In the genomic region with DNA sequence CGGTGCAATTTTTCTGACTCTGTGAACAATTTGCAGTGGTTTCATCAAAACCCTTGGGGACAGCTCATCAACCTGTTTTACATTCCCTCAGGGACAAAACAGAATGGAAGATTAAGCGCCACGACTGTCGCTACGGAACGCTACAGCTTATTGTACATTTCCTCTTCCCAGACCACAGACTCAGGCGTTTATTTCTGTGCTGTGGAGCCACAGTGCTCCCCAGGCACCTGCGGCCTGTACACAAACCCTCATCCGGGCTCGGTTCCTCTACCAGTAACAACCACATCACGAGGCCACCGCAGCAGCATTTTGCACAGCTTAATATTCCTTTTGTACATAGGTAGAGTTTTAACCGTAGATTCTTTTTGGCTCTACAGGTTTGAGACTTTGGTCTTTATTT, we compare ENCODE assay signal across 7 cellular contexts.
A peak's percentile ranks its signal among the peaks of the same experiment; 100 is the strongest.
DNase-seq lines count a peak whose midpoint lies in the region; ATAC-seq, FAIRE-seq and TF ChIP-seq lines count a peak whose summit lies in the region.

No MANE protein-coding gene starts in this region.

- no peak overlapping the region for H2BK15ac ChIP-seq in H1 (ENCODE audit: low read length)

- H3K23me2 ChIP-seq in H1 (ENCODE audit: low read depth, low read length), result no peaks in the 10 kb centered on the region

- no peak overlapping the region for H2BK12ac ChIP-seq in H1 (ENCODE audit: low read depth, low read length)

- H3K79me2 ChIP-seq in OCI-LY3 (ENCODE audit: low read length) (no peaks in the 10 kb centered on the region), H1 (ENCODE audit: control insufficient read depth in 1 of 2, insufficient read depth in 2 of 2, low read length in 2 of 2) (no peaks in the 10 kb centered on the region)

- no peak overlapping the region for H3K14ac ChIP-seq in H1 (ENCODE audit: insufficient read length)

- intact Hi-C loops in MCF 10A (cut with micrococcal nuclease), result no loop called here

- H3K23ac ChIP-seq in H1 (ENCODE audit: insufficient read length), result no peak overlapping the region

- DNase-seq in H1 (ENCODE audit: low read depth in 1 of 2, low spot score in 2 of 2) (no peak), H7 (no peak), MCF 10A (ENCODE audit: unreplicated experiment) (no peak), DMS79 treated with DMSO at 0.1 percent for 48 hours (lab: John Stamatoyannopoulos, UW) (no peak)

- no peak overlapping the region for H4K5ac ChIP-seq in H1 (ENCODE audit: insufficient read length, low read depth, low read length)

- no peaks in the 10 kb centered on the region for H3K9me3 Mint-ChIP-seq in MCF 10A (ENCODE audit: unreplicated experiment)

- H2BK120ac ChIP-seq in H1 (replicated peaks; ENCODE audit: low read depth, low read length), result no peak overlapping the region

- TF ChIP-seq CTCF in OCI-LY3 (IDR thresholded peaks at IDR 0.05; ENCODE audit: low read depth, low read length), result no peak
- TF ChIP-seq CTCF in H1 (IDR thresholded peaks at IDR 0.05; ENCODE audit: control extremely low read depth in 1 of 3, insufficient read depth in 1 of 3, low read depth in 1 of 3, low read length in 3 of 3), result no peak
- TF ChIP-seq CTCF in MCF 10A (IDR thresholded peaks at IDR 0.05; ENCODE audit: unreplicated experiment), result no peak

- H3K4me1 Mint-ChIP-seq in MCF 10A (ENCODE audit: insufficient read depth, unreplicated experiment), result no peaks in the 10 kb centered on the region

- H3K4me1 ChIP-seq in OCI-LY3 (ENCODE audit: low read length) (peaks cover 18% of the 10 kb centered on the region), H1 (replicated peaks in 1 of 4; ENCODE audit: control insufficient read depth in 3 of 4, insufficient read depth in 4 of 4, low read length in 3 of 4) (peaks cover 0 to 5% (median 0%) of the 10 kb centered on the region in 4 experiments; a peak in 1 of 7 replicates)

- H2AFZ ChIP-seq in OCI-LY3 (ENCODE audit: low read depth, low read length), result peak overlapping the region; percentile 50
- peak overlapping the region; percentile 85 for H2AFZ ChIP-seq in H1 (ENCODE audit: low read length)

- no peak overlapping the region for H2AK5ac ChIP-seq in H1 (ENCODE audit: low read depth, low read length)

- H3K36me3 ChIP-seq in OCI-LY3 (replicated peaks; ENCODE audit: low read depth, low read length), result no peaks in the 10 kb centered on the region
- H3K36me3 ChIP-seq in H1 (ENCODE audit: control insufficient read depth in 2 of 4, insufficient read depth in 4 of 4, low read length in 3 of 4), result no peaks in the 10 kb centered on the region
- H3K36me3 ChIP-seq in H7 (replicated peaks; ENCODE audit: control insufficient read depth, insufficient read depth, low read length), result no peaks in the 10 kb centered on the region

- H3K27me3 ChIP-seq in OCI-LY3 (ENCODE audit: low read depth, low read length) (peaks cover 64% of the 10 kb centered on the region), H1 (replicated peaks in 1 of 4; ENCODE audit: control insufficient read depth in 3 of 4, extremely low read depth in 1 of 4, insufficient read depth in 3 of 4, low read length in 3 of 4) (no peaks in the 10 kb centered on the region), H7 (ENCODE audit: control insufficient read depth, insufficient read depth, low read length) (no peaks in the 10 kb centered on the region; the same call in 1 of the 2 replicates)

- no peak overlapping the region for H3K4ac ChIP-seq in H1 (replicated peaks; ENCODE audit: insufficient read length, low read depth, low read length)

- no peak for TF ChIP-seq POLR2A in H1 (IDR thresholded peaks at IDR 0.05; ENCODE audit: control extremely low read depth in 1 of 2, low read depth in 2 of 2, low read length in 2 of 2)

- WGBS in H1 (ENCODE audit: extremely low coverage in 1 of 2, insufficient coverage in 1 of 2, insufficient read length in 1 of 2, insufficient replicate concordance in 2 of 2, low coverage in 1 of 2, low lambda C conversion rate in 2 of 2, missing lambda C conversion rate in 1 of 2), 2 experiments, result 91% methylated on average over 13 of the region's 13 CpGs; no CpG with 5 or more reads in 1 of the 2 experiments

- H3K36me3 Mint-ChIP-seq in MCF 10A (ENCODE audit: insufficient read depth, unreplicated experiment), result no peaks in the 10 kb centered on the region

- H3K4me3 ChIP-seq in OCI-LY3 (ENCODE audit: low read length) (peak overlapping the region; percentile 68), H1 (ENCODE audit: extremely low read depth in 1 of 4, insufficient read depth in 2 of 4, low read depth in 3 of 4, low read length in 4 of 4) (no peak overlapping the region), H7 (ENCODE audit: insufficient read depth, low read depth, low read length) (no peak overlapping the region)

- peak; percentile 87 for ATAC-seq in GM19023 (IDR thresholded peaks at IDR 0.05; ENCODE audit: unreplicated experiment)
- peak; percentile 75 for ATAC-seq in HG02840 (IDR thresholded peaks at IDR 0.05; ENCODE audit: low FRiP score, unreplicated experiment)

- H4K8ac ChIP-seq in H1 (ENCODE audit: extremely low read depth, insufficient read depth, low read length), result 0 out of 2 replicates have a peak overlapping the region, but pooled peaks have one; percentile 53

- no peak overlapping the region for H3K56ac ChIP-seq in H1 (replicated peaks; ENCODE audit: insufficient read length, low read depth, low read length)

- H4K20me1 ChIP-seq in OCI-LY3 (ENCODE audit: insufficient read depth, low read length) (no peaks in the 10 kb centered on the region), H1 (replicated peaks in 1 of 2; ENCODE audit: control insufficient read depth in 1 of 2, insufficient read depth in 2 of 2, low read length in 2 of 2) (no peaks in the 10 kb centered on the region)

- peaks cover 98% of the 10 kb centered on the region for H3K27me3 Mint-ChIP-seq in MCF 10A (ENCODE audit: insufficient read depth, unreplicated experiment)

- no peak overlapping the region for H3K27ac Mint-ChIP-seq in MCF 10A (ENCODE audit: low read depth, unreplicated experiment)

- no peak overlapping the region for H2BK20ac ChIP-seq in H1 (ENCODE audit: low read length)

- CTCF ChIA-PET in H1 (lab: Charles Lee; ENCODE audit: partially characterized antibody) (interaction anchor here (0.8 to 1.8 kb wide), 7 partner anchors 13 to 68 kb away, joined by 3 to 10 read pairs (median 4); no protein-coding TSS in a partner anchor), MCF 10A (lab: Yijun Ruan, JAX) (interaction anchor here (0.9 kb wide), 1 partner anchor 29 kb away, joined by 5 read pairs; no protein-coding TSS in a partner anchor)

- POLR2A ChIA-PET in H1 (lab: Charles Lee; ENCODE audit: partially characterized antibody), result no interaction called here
- POLR2A ChIA-PET in MCF 10A (lab: Yijun Ruan, JAX), result no interaction called here

- no peak for FAIRE-seq in H1 (lab: Jason Lieb, UNC)

- TF ChIP-seq EP300 in H1 (IDR thresholded peaks at IDR 0.05; ENCODE audit: borderline replicate concordance in 1 of 2, low read depth in 2 of 2, low read length in 2 of 2), result no peak

- H3K18ac ChIP-seq in H1 (ENCODE audit: extremely low read depth, low read length), result no peak overlapping the region

- H3K9ac ChIP-seq in OCI-LY3 (ENCODE audit: low read length) (no peak overlapping the region), H1 (replicated peaks in 1 of 4; ENCODE audit: extremely low read depth in 1 of 4, low read depth in 3 of 4, low read length in 3 of 4) (no peak overlapping the region)

- BruUV-seq in MCF 10A (replicated peaks; lab: Mats Ljungman, UMichigan), result no TSS peak

- no peak for TF ChIP-seq RAD21 in H1 (IDR thresholded peaks at IDR 0.05 in 1 of 2, conservative IDR thresholded peaks at IDR 0.05 in 1 of 2; ENCODE audit: low read depth in 2 of 2, low read length in 2 of 2)

- no peak overlapping the region for H2BK5ac ChIP-seq in H1 (ENCODE audit: low read depth, low read length)

- H3K4me2 ChIP-seq in OCI-LY3 (ENCODE audit: low read length), result peak overlapping the region; percentile 88
- peak overlapping the region in 1 of 2 experiments; percentile 66; a peak in 1 of 4 replicates for H3K4me2 ChIP-seq in H1 (ENCODE audit: insufficient read depth in 1 of 2, low read depth in 2 of 2, low read length in 2 of 2)

- no peak overlapping the region for H3K27ac ChIP-seq in OCI-LY3 (ENCODE audit: low read length)
- H3K27ac ChIP-seq in H1 (ENCODE audit: low read depth, low read length), result no peak overlapping the region

- H3K9me3 ChIP-seq in OCI-LY3 (ENCODE audit: insufficient read depth, low read length) (no peaks in the 10 kb centered on the region), H1 (ENCODE audit: insufficient read depth in 2 of 2, low read depth in 1 of 2, low read length in 1 of 2) (no peaks in the 10 kb centered on the region)

- no peaks in the 10 kb centered on the region for H3K79me1 ChIP-seq in H1 (ENCODE audit: low read depth, low read length)

- no peak overlapping the region for H3K4me3 Mint-ChIP-seq in MCF 10A (ENCODE audit: unreplicated experiment)

- no peak overlapping the region for H4K91ac ChIP-seq in H1 (replicated peaks; ENCODE audit: insufficient read length, low read length)

TF ChIP-seq in H1, 55 proteins besides CTCF, POLR2A, EP300 and RAD21 (continues in another document):
- no peak for TF ChIP-seq PHF8 (conservative IDR thresholded peaks at IDR 0.05; ENCODE audit: low read depth, low read length)
- no peak for TF ChIP-seq SP4 (IDR thresholded peaks at IDR 0.05; ENCODE audit: low read length)
- TF ChIP-seq BACH1 (IDR thresholded peaks at IDR 0.05; ENCODE audit: low read length), result no peak
- TF ChIP-seq CBX8 (IDR thresholded peaks at IDR 0.05; ENCODE audit: borderline replicate concordance, low read depth, low read length), result no peak
- TF ChIP-seq KDM1A (IDR thresholded peaks at IDR 0.05; ENCODE audit: borderline replicate concordance, low read length), result no peak
- TF ChIP-seq, protein P1, sequence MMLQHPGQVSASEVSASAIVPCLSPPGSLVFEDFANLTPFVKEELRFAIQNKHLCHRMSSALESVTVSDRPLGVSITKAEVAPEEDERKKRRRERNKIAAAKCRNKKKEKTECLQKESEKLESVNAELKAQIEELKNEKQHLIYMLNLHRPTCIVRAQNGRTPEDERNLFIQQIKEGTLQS (IDR thresholded peaks at IDR 0.05; ENCODE audit: insufficient read depth, low read depth, low read length), result no peak
- TF ChIP-seq TAF1 (IDR thresholded peaks at IDR 0.05; ENCODE audit: low read depth, low read length), result no peak
